ENCODE assay signal across 8 cellular contexts in genomic region chr5:34838785-34839714, GRCh38. TPM values are rescaled to one million over a fixed set of nuclear protein-coding genes. Genes with fewer than 3 reads are reported as not detected.
DNase-seq lines count a peak whose midpoint lies in the region; ATAC-seq and TF ChIP-seq lines count a peak whose summit lies in the region.

TSS of gene TTC23L (plus strand) at chr5:34839164. CDS start at chr5:34840672, 1,508 bp downstream.

- H3K4me1 ChIP-seq in right lobe of liver = no peaks in the 10 kb centered on the region

- POLR2A ChIA-PET in AG04449 (lab: Yijun Ruan, JAX) = interaction anchor here (0.7 to 1.0 kb wide), 3 partner anchors 14 to 89 kb away, joined by 3 to 5 read pairs (median 3); no protein-coding TSS in a partner anchor

- H3K27ac ChIP-seq in dorsolateral prefrontal cortex (peak within 1 kb of the TSS in 53 of 59 donors; percentile 2 to 80 (median 56)), right lobe of liver (peak within 1 kb of the TSS in 2 of 3 donors; percentile 18 to 56)

- CTCF ChIA-PET in AG04449 (lab: Yijun Ruan, JAX) = interaction anchor here (1.0 to 1.6 kb wide), 5 partner anchors 54 to 345 kb away, joined by 3 to 6 read pairs (median 3); no protein-coding TSS in a partner anchor

- TF ChIP-seq POLR2A in GM18951 (IDR thresholded peaks at IDR 0.05; ENCODE audit: extremely low read depth, insufficient read depth, insufficient read length) (peak; percentile 53), right lobe of liver (IDR thresholded peaks at IDR 0.05) (peak; percentile 76)

- WGBS in right lobe of liver (ENCODE audit: insufficient coverage, low coverage, low lambda C conversion rate, missing lambda C conversion rate) = 1% methylated on average over 25 of the region's 73 CpGs

- TF ChIP-seq CTCF in AG04449 (IDR thresholded peaks at IDR 0.05; ENCODE audit: insufficient read depth, low read length, missing control alignments) (no peak), dorsolateral prefrontal cortex (IDR thresholded peaks at IDR 0.05 in 54 of 56, conservative IDR thresholded peaks at IDR 0.05 in 2 of 56; ENCODE audit: low read depth in 1 of 56, partially characterized antibody in 56 of 56) (peak in 3 of 56 donors; percentile 5 to 23 (median 11)), right lobe of liver (IDR thresholded peaks at IDR 0.05) (no peak)

- intact Hi-C loops in dorsolateral prefrontal cortex (cut with DNase I) = no loop called here
- intact Hi-C loops in right lobe of liver (cut with DNase I) = no loop called here

- H3K9me3 ChIP-seq in right lobe of liver = no peaks in the 10 kb centered on the region

- H3K27me3 ChIP-seq in dorsolateral prefrontal cortex = no peaks in the 10 kb centered on the region
- no peaks in the 10 kb centered on the region for H3K27me3 ChIP-seq in right lobe of liver

- peak; percentile 97 for ATAC-seq in HG03159 (IDR thresholded peaks at IDR 0.05; ENCODE audit: unreplicated experiment)
- peak; percentile 97 to 98 (median 98) for ATAC-seq in right lobe of liver

- peak within 1 kb of the TSS; percentile 93 for H3K4me3 ChIP-seq in AG04449 (ENCODE audit: low read depth, low read length)
- peak within 1 kb of the TSS; percentile 36 to 98 (median 84) for H3K4me3 ChIP-seq in dorsolateral prefrontal cortex
- peak within 1 kb of the TSS; percentile 72 to 93 (median 85) for H3K4me3 ChIP-seq in right lobe of liver

- in situ Hi-C loops in GM18951 (cut with MboI; ENCODE audit: low sequenced_read_pairs, unreplicated experiment) = no loop called here

- DNase-seq in AG04449 (ENCODE audit: low read depth, low spot score) (no peak), NCI-H2227 treated with DMSO at 0.1 percent for 48 hours (lab: John Stamatoyannopoulos, UW) (peak; percentile 98), dorsolateral prefrontal cortex (peak; percentile 76 to 92 (median 88)), right lobe of liver (peak; percentile 93 to 96 (median 95))
- peak; percentile 85 to 89 for DNase-seq in activated CD4-positive, alpha-beta T cell treated with anti-CD3 and anti-CD28 coated beads, Interleukin-2, amount 50 U/mL, for 4 hours
- peak; percentile 90 for DNase-seq in stimulated activated CD4-positive, alpha-beta T cell treated with anti-CD3 and anti-CD28 coated beads, Interleukin-4, amount 100 ng/mL, for 1 hour

- no peaks in the 10 kb centered on the region for H3K36me3 ChIP-seq in right lobe of liver

RNA-seq across cellular contexts. Expression of gene TTC23L, which starts in this region (rescaled TPM):
- total RNA-seq in dorsolateral prefrontal cortex (1 to 10 TPM in 118 of 120 experiments, under 1 TPM in 2; 0.35 to 6.4 (median 2.7) TPM), right lobe of liver (under 1 TPM in 2 of 6 experiments, not detected in 4; 0.15 to 0.51 TPM)

Comparison
In these comparisons a context has a peak if more than half of its experiments do, and no peak if none do; other contexts are left out.
1. Peak in DNase-seq, ATAC-seq, H3K4me3 ChIP-seq and H3K27ac ChIP-seq in right lobe of liver; RNA of the gene not detected or under 1 TPM.